Comparison of ENCODE assay signal across 8 cellular contexts in the genomic region with DNA sequence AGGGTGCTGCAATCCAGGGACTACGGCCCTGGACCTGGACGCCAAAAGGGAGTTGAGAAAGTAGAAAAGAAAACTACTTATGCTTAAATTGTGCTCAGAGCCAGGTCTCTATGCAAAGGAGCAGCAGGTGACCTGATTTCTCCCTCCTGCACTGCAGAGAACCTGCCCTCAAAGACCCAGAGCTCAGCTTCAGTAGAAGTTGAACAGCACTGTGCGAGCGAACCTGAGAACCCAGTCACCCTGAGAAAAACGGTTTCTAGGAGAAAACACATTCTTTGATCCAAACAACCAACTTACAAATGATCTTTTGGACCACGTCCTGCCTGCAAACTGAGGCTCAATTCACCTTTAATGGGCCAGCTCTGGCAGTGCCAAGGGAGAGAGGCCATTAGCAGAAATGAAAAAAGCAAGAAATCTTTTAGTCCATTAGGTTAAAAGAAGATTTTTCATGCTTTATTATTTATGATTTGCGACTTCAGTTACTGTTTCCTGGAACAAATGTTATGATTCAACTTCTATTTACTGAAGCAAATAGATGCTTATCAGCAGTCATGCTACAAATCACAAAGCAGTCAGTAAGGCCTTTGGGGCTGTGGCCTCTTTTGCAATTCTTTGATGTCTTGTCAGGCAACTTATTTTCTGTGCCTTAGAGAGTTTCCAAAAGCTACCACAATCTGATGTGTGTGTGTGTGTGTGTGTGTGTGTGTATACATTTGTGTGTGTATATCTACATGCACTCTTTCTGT.
DNase-seq lines count a peak whose midpoint lies in the region; ATAC-seq and TF ChIP-seq lines count a peak whose summit lies in the region.

No MANE protein-coding gene starts in this region.

- ATAC-seq in naive thymus-derived CD8-positive, alpha-beta T cell: peak; percentile 60 to 61

- H3K27ac Mint-ChIP-seq in naive thymus-derived CD8-positive, alpha-beta T cell: peak overlapping the region; percentile 97 to 100 (median 99)

- peak overlapping the region; percentile 5; the same call in 1 of the 2 replicates for H3K4me3 ChIP-seq in GM08714 (ENCODE audit: low read length)
- H3K4me3 ChIP-seq in breast epithelium: no peak overlapping the region
- H3K4me3 ChIP-seq in MG63: no peak overlapping the region

- no peaks in the 10 kb centered on the region for H3K36me3 ChIP-seq in breast epithelium
- H3K36me3 ChIP-seq in MG63: no peaks in the 10 kb centered on the region

- no peaks in the 10 kb centered on the region for H3K9me3 Mint-ChIP-seq in naive thymus-derived CD8-positive, alpha-beta T cell

- peaks cover 22 to 59% (median 33%) of the 10 kb centered on the region in 4 donors for H3K4me1 Mint-ChIP-seq in naive thymus-derived CD8-positive, alpha-beta T cell

- TF ChIP-seq POLR2A in breast epithelium (IDR thresholded peaks at IDR 0.05): no peak

- POLR2A ChIA-PET in naive thymus-derived CD8-positive, alpha-beta T cell (lab: Charles Lee): interaction anchor here (0.6 to 4.7 kb wide), 12 partner anchors 9 to 479 kb away, joined by 3 to 86 read pairs (median 4); a partner anchor contains a TSS

- DNase-seq in T follicular helper cell (ENCODE audit: low read depth) (peak; percentile 58), breast epithelium (ENCODE audit: low spot score in 2 of 2) (peak in 1 of 2 donors; percentile 16), MG63 (no peak), OCI-M2 (lab: John Stamatoyannopoulos, UW; ENCODE audit: unreplicated experiment) (no peak), NCI-H2227 (lab: John Stamatoyannopoulos, UW; ENCODE audit: unreplicated experiment) (no peak), AG20443 (ENCODE audit: low spot score) (no peak)
- peak in 9 of 10 donors; percentile 17 to 74 (median 67) for DNase-seq in naive thymus-derived CD8-positive, alpha-beta T cell

- H3K9me3 ChIP-seq in breast epithelium: no peaks in the 10 kb centered on the region
- peaks cover 6% of the 10 kb centered on the region for H3K9me3 ChIP-seq in MG63

- no peaks in the 10 kb centered on the region for H3K27me3 Mint-ChIP-seq in naive thymus-derived CD8-positive, alpha-beta T cell

- TF ChIP-seq CTCF in breast epithelium (IDR thresholded peaks at IDR 0.05): no peak

- H3K4me1 ChIP-seq in breast epithelium: no peaks in the 10 kb centered on the region

- H3K36me3 Mint-ChIP-seq in naive thymus-derived CD8-positive, alpha-beta T cell: no peaks in the 10 kb centered on the region

- intact Hi-C loops in breast epithelium (cut with DNase I; ENCODE audit: low total_unique reads): no loop called here

- peak overlapping the region; percentile 83 to 89 for H3K27ac ChIP-seq in breast epithelium

- H3K4me3 Mint-ChIP-seq in naive thymus-derived CD8-positive, alpha-beta T cell: peak overlapping the region; percentile 72 to 92 (median 84)

- H3K27me3 ChIP-seq in breast epithelium: no peaks in the 10 kb centered on the region
- no peaks in the 10 kb centered on the region for H3K27me3 ChIP-seq in MG63

Comparison
In these comparisons a context has a peak if more than half of its experiments do, and no peak if none do; other contexts are left out.
1. DNase-seq: peak in T follicular helper cell (single experiment) and naive thymus-derived CD8-positive, alpha-beta T cell (9 of 10); none in MG63 (single experiment), OCI-M2 (single experiment), NCI-H2227 (single experiment) and AG20443 (single experiment).